ENCODE assay signal across 1 cellular context in genomic region chr18:27616324-27616723, GRCh38.
TF ChIP-seq lines count a peak whose summit lies in the region.

No MANE protein-coding gene starts in this region.

TF ChIP-seq in HepG2, 621 proteins besides CTCF, POLR2A, EP300 and RAD21 (continued from another document):
- no peak for TF ChIP-seq ZNF646 (CRISPR knock-in tag; IDR thresholded peaks at IDR 0.05)
- no peak for TF ChIP-seq CENPBD1 (CRISPR knock-in tag; IDR thresholded peaks at IDR 0.05; ENCODE audit: borderline replicate concordance, low read depth)
- no peak for TF ChIP-seq GRHL1 (CRISPR knock-in tag; conservative IDR thresholded peaks at IDR 0.05)
- TF ChIP-seq RCOR2 (CRISPR knock-in tag; IDR thresholded peaks at IDR 0.05), result no peak
- no peak for TF ChIP-seq ZNF451 (CRISPR knock-in tag; IDR thresholded peaks at IDR 0.05)
- no peak for TF ChIP-seq IRF9 (CRISPR knock-in tag; IDR thresholded peaks at IDR 0.05; ENCODE audit: borderline replicate concordance)
- TF ChIP-seq ZSCAN29 (CRISPR knock-in tag; conservative IDR thresholded peaks at IDR 0.05), result no peak
- no peak for TF ChIP-seq ZIK1 (CRISPR knock-in tag; IDR thresholded peaks at IDR 0.05; ENCODE audit: borderline replicate concordance, low read depth)
- TF ChIP-seq PITX1 (CRISPR knock-in tag; IDR thresholded peaks at IDR 0.05), result no peak
- no peak for TF ChIP-seq ZSCAN12 (CRISPR knock-in tag; IDR thresholded peaks at IDR 0.05)
